Comparison of ENCODE assay signal across 1 cellular context in genomic region chr12:22624908-22625646, GRCh38.
TF ChIP-seq lines count a peak whose summit lies in the region.

Gene ETNK1 (plus strand): TSS chr12:22625171. CDS start chr12:22625431, 260 bp downstream.

TF ChIP-seq in K562, 482 proteins besides CTCF, POLR2A, EP300 and RAD21 (continued from another document and continues in another):
- TF ChIP-seq MGA (IDR thresholded peaks at IDR 0.05) (peak; percentile 91), CEBPB (tag; IDR thresholded peaks at IDR 0.05) (peak; percentile 19; the same call in 1 of the 2 replicates), ZC3H8 (IDR thresholded peaks at IDR 0.05) (peak; percentile 57; the same call in 1 of the 2 replicates), ZKSCAN3 (CRISPR knock-in tag; IDR thresholded peaks at IDR 0.05) (no peak), MBD1 (CRISPR knock-in tag; IDR thresholded peaks at IDR 0.05) (no peak), DEAF1 (CRISPR knock-in tag; IDR thresholded peaks at IDR 0.05) (no peak), ZNF324 (CRISPR knock-in tag; IDR thresholded peaks at IDR 0.05) (no peak), MXI1 (IDR thresholded peaks at IDR 0.05; ENCODE audit: low read depth, low read length) (0 out of 2 replicates have a peak, but pooled peaks have one; percentile 33), HNRNPH1 (optimal IDR thresholded peaks at IDR 0.05; ENCODE audit: low read depth, low read length) (no peak), ARID2 (IDR thresholded peaks at IDR 0.05) (no peak), TSC22D4 (tag; IDR thresholded peaks at IDR 0.05) (no peak), KLF10 (CRISPR knock-in tag; IDR thresholded peaks at IDR 0.05) (0 out of 2 replicates have a peak, but pooled peaks have one; percentile 9), ZNF41 (CRISPR knock-in tag; conservative IDR thresholded peaks at IDR 0.05) (no peak), HES1 (IDR thresholded peaks at IDR 0.05; ENCODE audit: low read depth) (no peak), CBX5 (IDR thresholded peaks at IDR 0.05; ENCODE audit: borderline replicate concordance, low read depth) (no peak), PTBP1 (IDR thresholded peaks at IDR 0.05; ENCODE audit: low read depth, low read length) (no peak), POU5F1 (IDR thresholded peaks at IDR 0.05; ENCODE audit: borderline replicate concordance, low read depth, low read length, partially characterized antibody) (no peak), ASH1L (IDR thresholded peaks at IDR 0.05; ENCODE audit: borderline replicate concordance, low read depth, partially characterized antibody) (no peak), ARID3A (IDR thresholded peaks at IDR 0.05; ENCODE audit: borderline replicate concordance, low read depth, low read length) (no peak), NFIX (CRISPR knock-in tag; IDR thresholded peaks at IDR 0.05; ENCODE audit: low read depth) (no peak), MNT (conservative IDR thresholded peaks at IDR 0.05) (peak; percentile 58 to 78), SETDB1 (IDR thresholded peaks at IDR 0.05; ENCODE audit: low read length) (no peak), NR4A1 (CRISPR knock-in tag; IDR thresholded peaks at IDR 0.05) (no peak), NR4A1 (tag; IDR thresholded peaks at IDR 0.05) (0 out of 2 replicates have a peak, but pooled peaks have one; percentile 44), ZNF407 (IDR thresholded peaks at IDR 0.05; ENCODE audit: low read depth) (no peak)
